Comparison of ENCODE assay signal across 2 cellular contexts in the genomic region with DNA sequence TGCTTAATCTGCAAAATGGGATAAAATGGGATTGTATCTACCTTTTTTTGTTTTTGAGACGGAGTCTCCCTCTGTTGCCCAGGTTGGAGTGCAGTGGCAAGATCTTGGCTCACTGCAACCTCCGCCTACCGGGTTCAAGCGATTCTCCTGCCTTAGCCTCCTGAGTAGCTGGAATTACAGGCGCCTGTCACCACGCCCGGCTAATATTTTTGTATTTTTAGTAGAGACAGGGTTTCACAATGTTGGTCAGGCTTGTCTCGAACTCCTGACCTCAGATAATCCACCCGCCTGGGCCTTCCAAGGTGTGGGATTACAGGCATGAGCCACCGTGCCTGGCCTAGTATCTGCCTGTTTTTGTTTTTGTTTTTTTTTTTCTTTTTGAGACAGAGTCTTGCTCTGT.
TF ChIP-seq lines count a peak whose summit lies in the region.

No MANE protein-coding gene starts in this region.

TF ChIP-seq in GM12878, 131 proteins besides CTCF, POLR2A, EP300 and RAD21:
- TF ChIP-seq NFXL1 (IDR thresholded peaks at IDR 0.05; ENCODE audit: borderline replicate concordance) (peak; percentile 70; the same call in 1 of the 2 replicates), ETV6 (conservative IDR thresholded peaks at IDR 0.05 in 1 of 2, IDR thresholded peaks at IDR 0.05 in 1 of 2; ENCODE audit: borderline replicate concordance in 1 of 2, low read depth in 1 of 2) (peak in 1 of 2 experiments; percentile 74; a peak in 2 of 4 replicates)

TF ChIP-seq in HepG2, 621 proteins besides CTCF, POLR2A, EP300 and RAD21:
- TF ChIP-seq STAG1 (CRISPR knock-in tag; IDR thresholded peaks at IDR 0.05): 0 out of 2 replicates have a peak, but pooled peaks have one; percentile 5
